In genomic region chr4:78949735-78950134, GRCh38 we compare ENCODE assay signal across 31 cellular contexts.
"Had no signal": no experiment of that assay in that cellular context is flagged by ENCODE, and none has a peak within 500 bp of the region (broad histone marks: within the 10 kb centered on the region; RNA-seq: fewer than 3 reads in every experiment).

No MANE protein-coding gene starts in this region.

- H3K27me3 ChIP-seq: body of pancreas, esophagus squamous epithelium, gastrocnemius medialis, heart left ventricle had no signal

- H3K4me3 ChIP-seq: body of pancreas, esophagus squamous epithelium, gastrocnemius medialis, heart left ventricle had no signal

- H3K27ac ChIP-seq: body of pancreas, esophagus squamous epithelium, foreskin keratinocyte, gastrocnemius medialis, heart left ventricle, VCaP had no signal

- FAIRE-seq: colon had no signal

- DNase-seq: activated CD4-positive, alpha-beta T cell treated with anti-CD3 and anti-CD28 coated beads for 1 hour; activated CD4-positive, alpha-beta T cell treated with anti-CD3 and anti-CD28 coated beads for 4 hours; activated CD4-positive, alpha-beta T cell treated with anti-CD3 and anti-CD28 coated beads, Interleukin-2, amount 10 ng/mL, durations not matched to agents 7 days and 5 days; activated CD4-positive, alpha-beta T cell treated with anti-CD3 and anti-CD28 coated beads, Interleukin-2, amount 50 U/mL, for 48 hours; activated CD8-positive, alpha-beta memory T cell treated with anti-CD3 and anti-CD28 coated beads for 24 hours; activated CD8-positive, alpha-beta T cell treated with anti-CD3 and anti-CD28 coated beads for 36 hours; activated effector memory CD4-positive, alpha-beta T cell treated with Interleukin-2 at 50 U/mL for 16 hours; activated gamma-delta T cell treated with Interleukin-2 at 50 U/mL for 16 hours; activated naive CD4-positive, alpha-beta T cell treated with anti-CD3 and anti-CD28 coated beads, Interleukin-2, amount 50 U/mL, for 16 hours; activated naive CD4-positive, alpha-beta T cell treated with Interleukin-2 at 50 U/mL for 16 hours; activated T-cell treated with anti-CD3 and anti-CD28 coated beads, Interleukin-2, amount 50 U/mL, for 4 hours; amniotic stem cell; anterior cingulate cortex; body of pancreas; caudate nucleus; cortex of kidney; dermis blood vessel endothelial cell; effector CD4-positive, alpha-beta T cell; effector memory CD8-positive, alpha-beta T cell; esophagus squamous epithelium; foreskin keratinocyte; gastrocnemius medialis; glutamatergic neuron; heart left ventricle; hypothalamus; T-helper 17 cell; T1000 had no signal

- ATAC-seq: activated CD8-positive, alpha-beta T cell treated with anti-CD3 and anti-CD28 coated beads for 36 hours; activated T-cell treated with anti-CD3 and anti-CD28 coated beads, Interleukin-2, amount 50 U/mL, for 4 hours; activated T-helper 17 cell treated with anti-CD3 and anti-CD28 coated beads, Interleukin-2, amount 50 U/mL, for 72 hours; body of pancreas; effector memory CD8-positive, alpha-beta T cell; foreskin keratinocyte; gastrocnemius medialis; heart left ventricle; T-helper 17 cell; WTC11 had no signal

- H3K9me3 ChIP-seq: body of pancreas, esophagus squamous epithelium, gastrocnemius medialis had no signal

- H3K36me3 ChIP-seq: esophagus squamous epithelium, gastrocnemius medialis, heart left ventricle had no signal

- H3K4me1 ChIP-seq: body of pancreas, esophagus squamous epithelium, foreskin keratinocyte, gastrocnemius medialis, heart left ventricle had no signal
